Comparison of ENCODE assay signal across 9 cellular contexts in genomic region chr6:159941286-159942113, GRCh38. TPM values are rescaled to one million over a fixed set of nuclear protein-coding genes. Genes with fewer than 3 reads are reported as not detected.
DNase-seq lines count a peak whose midpoint lies in the region; ATAC-seq and TF ChIP-seq lines count a peak whose summit lies in the region.
"Had no signal": no experiment of that assay in that cellular context is flagged by ENCODE, and none has a peak within 500 bp of the region (broad histone marks: within the 10 kb centered on the region; RNA-seq: fewer than 3 reads in every experiment).

No MANE protein-coding gene starts in this region.

- 0 out of 2 replicates have a peak overlapping the region, but pooled peaks have one; percentile 1 for H3K9ac ChIP-seq in OCI-LY3 (ENCODE audit: low read length)

- no peak overlapping the region for H3K4me3 Mint-ChIP-seq in mesothelial cell of epicardium

- no peaks in the 10 kb centered on the region for H3K36me3 Mint-ChIP-seq in mesothelial cell of epicardium

- intact Hi-C loops in body of pancreas (cut with DNase I) (no loop called here), uterus (cut with DNase I; ENCODE audit: low total_unique reads) (no loop called here)

- peak overlapping the region; percentile 80 for H3K4me2 ChIP-seq in OCI-LY3 (ENCODE audit: low read length)

- peaks cover 12% of the 10 kb centered on the region for H3K27me3 Mint-ChIP-seq in mesothelial cell of epicardium (ENCODE audit: low read depth)

- H2AFZ ChIP-seq in OCI-LY3 (ENCODE audit: low read depth, low read length): peak overlapping the region; percentile 50

- H3K27me3 ChIP-seq in OCI-LY3 (ENCODE audit: low read depth, low read length) (no peaks in the 10 kb centered on the region), body of pancreas (no peaks in the 10 kb centered on the region), uterus (no peaks in the 10 kb centered on the region)

- DNase-seq in DMS114 treated with DMSO at 0.1 percent for 48 hours (lab: John Stamatoyannopoulos, UW; ENCODE audit: unreplicated experiment) (peak; percentile 33), body of pancreas (no peak), left lobe of liver (ENCODE audit: low spot score) (no peak), uterus (no peak), mesothelial cell of epicardium (ENCODE audit: low spot score in 2 of 2, unreplicated experiment in 2 of 2) (no peak)

- no peaks in the 10 kb centered on the region for H3K79me2 ChIP-seq in OCI-LY3 (ENCODE audit: low read length)

- H3K27ac ChIP-seq in OCI-LY3 (ENCODE audit: low read length) (no peak overlapping the region), body of pancreas (no peak overlapping the region), uterus (no peak overlapping the region)

- H3K9me3 Mint-ChIP-seq in mesothelial cell of epicardium: peaks cover 15% of the 10 kb centered on the region

- WGBS in body of pancreas, 2 donors: 72% methylated on average over 10 to 11 of the region's 11 CpGs

- no peaks in the 10 kb centered on the region for H3K4me1 Mint-ChIP-seq in mesothelial cell of epicardium

- ATAC-seq in GM18909 (IDR thresholded peaks at IDR 0.05; ENCODE audit: poor library complexity, unreplicated experiment): peak; percentile 89
- peak; percentile 80 for ATAC-seq in HG03139 (IDR thresholded peaks at IDR 0.05; ENCODE audit: unreplicated experiment)
- no peak for ATAC-seq in body of pancreas
- ATAC-seq in left lobe of liver: peak; percentile 84

- H3K36me3 ChIP-seq in OCI-LY3 (replicated peaks; ENCODE audit: low read depth, low read length) (no peaks in the 10 kb centered on the region), body of pancreas (replicated peaks in 1 of 2; ENCODE audit: insufficient read depth in 1 of 2, low read depth in 2 of 2) (no peaks in the 10 kb centered on the region), uterus (no peaks in the 10 kb centered on the region)

- H3K4me1 ChIP-seq in OCI-LY3 (ENCODE audit: low read length) (peaks cover 8% of the 10 kb centered on the region), body of pancreas (peaks cover 14% of the 10 kb centered on the region), uterus (no peaks in the 10 kb centered on the region)

- H3K4me3 ChIP-seq in OCI-LY3 (ENCODE audit: low read length) (peak overlapping the region; percentile 66), body of pancreas (no peak overlapping the region), uterus (no peak overlapping the region)

- H4K20me1 ChIP-seq in OCI-LY3 (ENCODE audit: insufficient read depth, low read length): no peaks in the 10 kb centered on the region

- H3K27ac Mint-ChIP-seq in mesothelial cell of epicardium: no peak overlapping the region

- peaks cover 8% of the 10 kb centered on the region; the same call in 1 of the 2 replicates for H3K9me3 ChIP-seq in OCI-LY3 (ENCODE audit: insufficient read depth, low read length)
- no peaks in the 10 kb centered on the region for H3K9me3 ChIP-seq in body of pancreas
- H3K9me3 ChIP-seq in uterus: no peaks in the 10 kb centered on the region

- TF ChIP-seq CTCF in OCI-LY3 (IDR thresholded peaks at IDR 0.05; ENCODE audit: low read depth, low read length): peak; percentile 74
- peak in 5 of 7 experiments; percentile 8 to 49 (median 43) for TF ChIP-seq CTCF in body of pancreas (IDR thresholded peaks at IDR 0.05)
- peak; percentile 29 to 58 (median 34) for TF ChIP-seq CTCF in uterus (IDR thresholded peaks at IDR 0.05)
- TF ChIP-seq CTCF in mesothelial cell of epicardium (IDR thresholded peaks at IDR 0.05; ENCODE audit: unreplicated experiment): no peak

- TF ChIP-seq POLR2A in body of pancreas (IDR thresholded peaks at IDR 0.05) (no peak), uterus (IDR thresholded peaks at IDR 0.05) (no peak)

RNA-seq across cellular contexts. Expression of gene IGF2R, which starts 27.4 kb away (rescaled TPM):
- total RNA-seq in body of pancreas (10 to 100 TPM; 50.8 TPM), left lobe of liver (51.5 TPM), uterus (10 to 100 TPM; 36.5 to 91.7 (median 61.7) TPM), mesothelial cell of epicardium (107 to 112 TPM (median 111 TPM) in 3 replicates)

RNA-seq across cellular contexts. Expression of gene MAS1, which starts 50.7 kb away (rescaled TPM):
- total RNA-seq in body of pancreas: not detected
- not detected for total RNA-seq in left lobe of liver
- total RNA-seq in uterus: under 1 TPM; under 0.01 to 0.58 (median 0.43) TPM
- not detected in 3 replicates for total RNA-seq in mesothelial cell of epicardium
- total RNA-seq: activated CD8-positive, alpha-beta memory T cell treated with anti-CD3 and anti-CD28 coated beads for 36 hours had no signal
